24 cellular contexts compared by ENCODE assay signal in the genomic region with DNA sequence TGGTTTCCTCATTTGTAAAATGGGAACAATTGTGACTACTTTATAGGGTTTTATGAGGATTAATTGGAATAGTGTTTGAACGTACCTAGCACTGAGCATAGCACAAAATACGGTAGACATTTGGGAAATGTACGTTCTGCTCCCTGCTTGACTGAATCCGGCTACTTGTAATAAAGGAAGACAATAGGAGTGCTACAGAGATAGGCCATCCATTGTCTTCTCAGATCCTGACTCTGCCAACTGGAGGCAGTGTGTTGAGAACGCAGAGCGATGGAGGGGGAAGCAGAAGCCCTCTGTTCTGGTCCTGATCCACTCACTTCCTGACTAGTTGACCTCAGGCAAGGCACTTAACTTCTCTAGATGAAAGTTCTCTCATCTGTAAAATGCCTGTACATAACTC. TPM values are rescaled to one million over a fixed set of nuclear protein-coding genes. Genes with fewer than 3 reads are reported as not detected.
"Had no signal": no experiment of that assay in that cellular context is flagged by ENCODE, and none has a peak within 500 bp of the region (broad histone marks: within the 10 kb centered on the region; RNA-seq: fewer than 3 reads in every experiment).

No MANE protein-coding gene starts in this region.

- H3K4me3 Mint-ChIP-seq: activated CD8-positive, alpha-beta T cell treated with anti-CD3 and anti-CD28 coated beads, Interleukin-2, amount 10 ng/mL, durations not matched to agents 7 days and 5 days; activated naive CD4-positive, alpha-beta T cell treated with anti-CD3 and anti-CD28 coated beads, Interleukin-2, amount 50 U/mL, for 24 hours; brain; T-helper 2 cell treated with Interferon-gamma antibody and Interleukin-4, amounts not matched to agents 5 μg/mL and 100 μg/mL, for 36 hours had no signal

- H3K4me1 Mint-ChIP-seq: activated naive CD4-positive, alpha-beta T cell treated with anti-CD3 and anti-CD28 coated beads, Interleukin-2, amount 50 U/mL, for 24 hours had no signal

- H3K9me3 Mint-ChIP-seq: activated naive CD4-positive, alpha-beta T cell treated with anti-CD3 and anti-CD28 coated beads, Interleukin-2, amount 50 U/mL, for 24 hours; T-helper 2 cell treated with Interferon-gamma antibody and Interleukin-4, amounts not matched to agents 5 μg/mL and 100 μg/mL, for 36 hours had no signal

- ATAC-seq: activated CD4-positive, CD25-positive, alpha-beta regulatory T cell treated with anti-CD3 and anti-CD28 coated beads, Interleukin-2, amount 50 U/mL, for 24 hours; activated CD8-positive, alpha-beta T cell treated with anti-CD3 and anti-CD28 coated beads, Interleukin-2, amount 10 ng/mL, durations not matched to agents 7 days and 5 days had no signal

- H3K27ac Mint-ChIP-seq: activated CD8-positive, alpha-beta T cell treated with anti-CD3 and anti-CD28 coated beads, Interleukin-2, amount 10 ng/mL, durations not matched to agents 7 days and 5 days; activated naive CD4-positive, alpha-beta T cell treated with anti-CD3 and anti-CD28 coated beads, Interleukin-2, amount 50 U/mL, for 24 hours; brain; T-helper 2 cell treated with Interferon-gamma antibody and Interleukin-4, amounts not matched to agents 5 μg/mL and 100 μg/mL, for 36 hours had no signal

- DNase-seq: activated CD4-positive, alpha-beta T cell treated with anti-CD3 and anti-CD28 coated beads for 4 hours; activated CD8-positive, alpha-beta memory T cell treated with anti-CD3 and anti-CD28 coated beads, Interleukin-2, amount 50 U/mL, for 48 hours; activated CD8-positive, alpha-beta T cell treated with anti-CD3 and anti-CD28 coated beads, Interleukin-2, amount 10 ng/mL, durations not matched to agents 7 days and 5 days; activated T-cell treated with anti-CD3 and anti-CD28 coated beads, Interleukin-2, amount 50 U/mL, for 1 hour; IMR-90; KG1; NCI-H1092; NCI-H1417 treated with DMSO at 0.1 percent for 48 hours; NCI-H1694; NCI-H2029; NCI-H510A treated with DMSO at 0.1 percent for 48 hours; NCI-H69; NK-92 treated with Interleukin-12 subunit alpha and Interleukin-12 subunit beta, amount 100 ng/mL, for 24 hours; Peyer's patch; Right ventricle myocardium superior; SJCRH30; SK-N-SH had no signal

- H3K36me3 Mint-ChIP-seq: activated naive CD4-positive, alpha-beta T cell treated with anti-CD3 and anti-CD28 coated beads, Interleukin-2, amount 50 U/mL, for 24 hours; brain had no signal

- H3K27ac ChIP-seq: Peyer's patch, RWPE1, SJCRH30 had no signal

RNA-seq across cellular contexts. Expression of a gene that starts 26.4 kb away (rescaled TPM):
- total RNA-seq: IMR-90, LHCN-M2, M059J, Right ventricle myocardium superior, SJCRH30 had no signal
